8 cellular contexts compared by ENCODE assay signal in genomic region chr20:25309395-25310267, GRCh38.
DNase-seq lines count a peak whose midpoint lies in the region; ATAC-seq and TF ChIP-seq lines count a peak whose summit lies in the region.

No MANE protein-coding gene starts in this region.

- no peak overlapping the region for H3K4me3 Mint-ChIP-seq in activated CD4-positive, alpha-beta memory T cell treated with anti-CD3 and anti-CD28 coated beads for 36 hours

- H3K27me3 Mint-ChIP-seq in activated CD4-positive, alpha-beta memory T cell treated with anti-CD3 and anti-CD28 coated beads for 36 hours = no peaks in the 10 kb centered on the region

- DNase-seq in AG09319 (ENCODE audit: extremely low read depth, low read depth) = peak; percentile 42
- DNase-seq in activated CD4-positive, alpha-beta memory T cell treated with anti-CD3 and anti-CD28 coated beads for 36 hours = peak; percentile 41
- peak; percentile 64 for DNase-seq in foreskin melanocyte
- peak; percentile 73 for DNase-seq in skeletal muscle cell (ENCODE audit: low read depth)
- DNase-seq in globus pallidus (ENCODE audit: low spot score) = no peak
- DNase-seq in OCI-M2 (lab: John Stamatoyannopoulos, UW; ENCODE audit: unreplicated experiment) = no peak

- ATAC-seq in HG03196 (IDR thresholded peaks at IDR 0.05; ENCODE audit: unreplicated experiment) (peak; percentile 29), HG02852 (IDR thresholded peaks at IDR 0.05; ENCODE audit: unreplicated experiment) (no peak)

- no peaks in the 10 kb centered on the region for H3K36me3 Mint-ChIP-seq in activated CD4-positive, alpha-beta memory T cell treated with anti-CD3 and anti-CD28 coated beads for 36 hours

- no peak overlapping the region for H3K4me3 ChIP-seq in skeletal muscle cell (ENCODE audit: low read depth, low read length)

- POLR2A ChIA-PET in activated CD4-positive, alpha-beta memory T cell treated with anti-CD3 and anti-CD28 coated beads for 36 hours (lab: Charles Lee) = interaction anchor here (1.0 kb wide), 1 partner anchor 63 kb away, joined by 3 read pairs; no protein-coding TSS in a partner anchor

- TF ChIP-seq CTCF in AG09319 (IDR thresholded peaks at IDR 0.05; ENCODE audit: low read depth, low read length) = no peak

- CTCF ChIA-PET in activated CD4-positive, alpha-beta memory T cell treated with anti-CD3 and anti-CD28 coated beads for 36 hours (lab: Charles Lee) = interaction anchor here (0.7 to 1.3 kb wide), 4 partner anchors 11 to 89 kb away, joined by 3 to 8 read pairs (median 3); partner anchors contain the start of gene ABHD12

- intact Hi-C loops in activated CD4-positive, alpha-beta memory T cell treated with anti-CD3 and anti-CD28 coated beads for 36 hours (cut with micrococcal nuclease) = loop anchor here (1.0 to 10.0 kb wide), 4 partner anchors 72 to 315 kb away; partner anchors contain the start of genes ABHD12 and APMAP

- no peaks in the 10 kb centered on the region for H3K9me3 Mint-ChIP-seq in activated CD4-positive, alpha-beta memory T cell treated with anti-CD3 and anti-CD28 coated beads for 36 hours

- H3K4me1 Mint-ChIP-seq in activated CD4-positive, alpha-beta memory T cell treated with anti-CD3 and anti-CD28 coated beads for 36 hours (ENCODE audit: low read depth) = peaks cover 31% of the 10 kb centered on the region

- H3K27ac Mint-ChIP-seq in activated CD4-positive, alpha-beta memory T cell treated with anti-CD3 and anti-CD28 coated beads for 36 hours = peak overlapping the region; percentile 28

Comparison
In these comparisons a context has a peak if more than half of its experiments do, and no peak if none do; other contexts are left out.
1. DNase-seq: peak in AG09319 (single experiment), activated CD4-positive, alpha-beta memory T cell treated with anti-CD3 and anti-CD28 coated beads for 36 hours (single experiment), foreskin melanocyte (single experiment) and skeletal muscle cell (single experiment); none in globus pallidus (single experiment) and OCI-M2 (single experiment).